1 cellular context compared by ENCODE assay signal in genomic region chr14:33788116-33788515, GRCh38.
TF ChIP-seq lines count a peak whose summit lies in the region.

No MANE protein-coding gene starts in this region.

TF ChIP-seq in SK-N-SH, 30 proteins besides CTCF, POLR2A, EP300 and RAD21 (continued from another document):
- no peak for TF ChIP-seq REST (IDR thresholded peaks at IDR 0.05; ENCODE audit: low read depth, low read length)
- TF ChIP-seq IRF3 (IDR thresholded peaks at IDR 0.05; ENCODE audit: low read depth, low read length): no peak
- no peak for TF ChIP-seq TCF12 (IDR thresholded peaks at IDR 0.05)
